1 cellular context compared by ENCODE assay signal in the genomic region with DNA sequence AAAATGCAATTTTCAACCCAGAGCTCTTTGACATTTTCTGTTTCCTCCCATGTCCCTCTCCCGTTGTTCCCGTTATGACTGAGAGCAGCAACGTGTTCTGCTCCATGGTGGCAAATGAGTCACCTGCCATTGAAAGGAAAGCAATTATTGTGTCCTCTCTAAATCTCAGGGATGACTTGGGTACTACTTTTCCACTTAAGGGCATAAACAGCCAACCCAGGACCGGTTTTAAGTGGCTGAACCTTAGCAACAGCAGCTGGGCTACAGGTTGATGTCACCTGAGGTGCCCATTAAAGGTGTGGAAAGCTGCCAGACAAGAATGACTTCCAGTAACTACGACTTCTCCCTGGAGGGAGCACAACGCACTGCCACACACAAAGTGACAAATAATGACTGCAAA.
TF ChIP-seq lines count a peak whose summit lies in the region.

No MANE protein-coding gene starts in this region.

TF ChIP-seq in GM23338, 12 proteins besides CTCF, POLR2A, EP300 and RAD21 (continued from another document):
- TF ChIP-seq REST (IDR thresholded peaks at IDR 0.05; ENCODE audit: unreplicated experiment) (no peak), ZNF114 (CRISPR knock-in tag; IDR thresholded peaks at IDR 0.05) (no peak)
